8 cellular contexts compared by ENCODE assay signal in genomic region chr22:44025171-44026065, GRCh38. TPM values are rescaled to one million over a fixed set of nuclear protein-coding genes. Genes with fewer than 3 reads are reported as not detected.
DNase-seq lines count a peak whose midpoint lies in the region; ATAC-seq and TF ChIP-seq lines count a peak whose summit lies in the region.

No MANE protein-coding gene starts in this region.

- H2AK5ac ChIP-seq in H9 (ENCODE audit: insufficient read length, low read length): no peak overlapping the region

- no peaks in the 10 kb centered on the region for H3K79me1 ChIP-seq in H9 (ENCODE audit: insufficient read depth, low read depth, low read length, poor library complexity, severe bottlenecking)

- H3K4me2 ChIP-seq in H9 (ENCODE audit: insufficient read depth, insufficient read length, low read length): no peak overlapping the region

- no peaks in the 10 kb centered on the region for H3K36me3 Mint-ChIP-seq in H9 (ENCODE audit: insufficient read depth in 1 of 3, low read depth in 3 of 3)
- H3K36me3 Mint-ChIP-seq in brain: no peaks in the 10 kb centered on the region

- no peak overlapping the region for H4K5ac ChIP-seq in H9 (ENCODE audit: insufficient read length, low read depth, low read length)

- H3K9me3 ChIP-seq in H9 (ENCODE audit: control insufficient read depth, low read depth, low read length): no peaks in the 10 kb centered on the region
- no peaks in the 10 kb centered on the region for H3K9me3 ChIP-seq in mucosa of rectum (ENCODE audit: control insufficient read depth in 2 of 2, low read length in 2 of 2)

- WGBS in H9 (ENCODE audit: extremely low coverage, insufficient read length, low lambda C conversion rate): no CpG with 5 or more reads among the region's 26 CpGs

- H3K14ac ChIP-seq in H9 (ENCODE audit: insufficient read depth, low read length): no peak overlapping the region

- H3K23ac ChIP-seq in H9 (ENCODE audit: insufficient read length, low read depth, low read length): no peak overlapping the region

- H3K36me3 ChIP-seq in mucosa of rectum (ENCODE audit: control insufficient read depth in 2 of 2, insufficient read depth in 2 of 2, low read length in 2 of 2): no peaks in the 10 kb centered on the region

- no peak for DNase-seq in H9
- DNase-seq in NAMALWA (ENCODE audit: low spot score): peak; percentile 89
- no peak for DNase-seq in HPDE6-E6E7 (ENCODE audit: extremely low spot score)
- no peak for DNase-seq in ecto neural progenitor cell (ENCODE audit: low spot score)
- no peak for DNase-seq in T1000 (lab: John Stamatoyannopoulos, UW)

- no peak overlapping the region for H3K9ac ChIP-seq in H9 (ENCODE audit: extremely low read depth, insufficient read length, low read length)
- H3K9ac ChIP-seq in mucosa of rectum (ENCODE audit: low read depth in 1 of 2, low read length in 2 of 2): peak overlapping the region; percentile 57 to 68

- peak overlapping the region; percentile 38 to 58 for H3K4me3 ChIP-seq in mucosa of rectum (ENCODE audit: low read length in 2 of 2)

- H3K4me1 Mint-ChIP-seq in H9 (peaks cover 24 to 32% of the 10 kb centered on the region in 2 experiments), brain (peaks cover 32% of the 10 kb centered on the region)

- peak; percentile 38 for ATAC-seq in GM18508 (IDR thresholded peaks at IDR 0.05; ENCODE audit: insufficient read depth, unreplicated experiment)

- H4K8ac ChIP-seq in H9 (replicated peaks; ENCODE audit: insufficient read length, low read depth, low read length): no peak overlapping the region

- H2BK5ac ChIP-seq in H9 (ENCODE audit: insufficient read length, low read length): no peak overlapping the region

- H3K9me3 Mint-ChIP-seq in H9 (no peaks in the 10 kb centered on the region; a peak in 1 of 5 replicates), brain (peaks cover 0 to 3% (median 0%) of the 10 kb centered on the region in 5 experiments)

- no peak overlapping the region for H3K18ac ChIP-seq in H9 (ENCODE audit: insufficient read length, low read depth, low read length)

- H3K4me1 ChIP-seq in H9 (ENCODE audit: insufficient read depth, low read length) (no peaks in the 10 kb centered on the region; the same call in 1 of the 2 replicates), mucosa of rectum (ENCODE audit: control insufficient read depth in 2 of 2, insufficient read depth in 2 of 2, low read length in 2 of 2) (peaks cover 2 to 11% of the 10 kb centered on the region in 2 donors)

- H2BK120ac ChIP-seq in H9 (ENCODE audit: low read depth, low read length, poor library complexity, severe bottlenecking): no peak overlapping the region

- TF ChIP-seq CTCF in H9 (conservative IDR thresholded peaks at IDR 0.05) (no peak), brain (conservative IDR thresholded peaks at IDR 0.05) (no peak)

- H2BK15ac ChIP-seq in H9 (ENCODE audit: low read depth, low read length): no peak overlapping the region

- H3T11ph ChIP-seq in H9 (ENCODE audit: low read length): no peak overlapping the region

- H2BK12ac ChIP-seq in H9 (ENCODE audit: insufficient read length, low read depth, low read length): no peak overlapping the region

- no peak overlapping the region for H2BK20ac ChIP-seq in H9 (ENCODE audit: low read depth, low read length, poor library complexity, severe bottlenecking)

- H3K27ac Mint-ChIP-seq in H9: peak overlapping the region in 1 of 3 experiments; percentile 19; a peak in 1 of 7 replicates
- H3K27ac Mint-ChIP-seq in brain: peak overlapping the region in 2 of 5 experiments; percentile 13 to 26

- no peak overlapping the region for H2AFZ ChIP-seq in H9 (ENCODE audit: low read length)

- H3K27me3 ChIP-seq in H9 (ENCODE audit: insufficient read depth, low read length) (no peaks in the 10 kb centered on the region), mucosa of rectum (ENCODE audit: control insufficient read depth in 2 of 2, insufficient read depth in 2 of 2, low read length in 2 of 2) (peaks cover 0 to 3% of the 10 kb centered on the region in 2 donors)

- H3K56ac ChIP-seq in H9 (ENCODE audit: insufficient read length, low read depth, low read length): no peak overlapping the region

- no peak overlapping the region for H3K4ac ChIP-seq in H9 (ENCODE audit: low read depth, low read length)

- H3K27me3 Mint-ChIP-seq in H9 (ENCODE audit: low read depth): peaks cover 12% of the 10 kb centered on the region
- peaks cover 17% of the 10 kb centered on the region for H3K27me3 Mint-ChIP-seq in brain

- no peak overlapping the region for H4K91ac ChIP-seq in H9 (ENCODE audit: insufficient read length, low read depth, low read length)

- H3K27ac ChIP-seq in H9 (ENCODE audit: insufficient read length, low read depth, low read length) (no peak overlapping the region), mucosa of rectum (ENCODE audit: low read depth in 2 of 2, low read length in 2 of 2) (peak overlapping the region; percentile 79 to 87)

- H3K4me3 Mint-ChIP-seq in H9 (peak overlapping the region; percentile 65 to 76), brain (peak overlapping the region in 3 of 5 experiments; percentile 5 to 72 (median 47))

- H3K79me2 ChIP-seq in H9 (ENCODE audit: insufficient read depth, low read length): no peaks in the 10 kb centered on the region

- no peaks in the 10 kb centered on the region for H4K20me1 ChIP-seq in H9 (ENCODE audit: control insufficient read depth, insufficient read depth, insufficient read length)

- H3K23me2 ChIP-seq in H9 (ENCODE audit: insufficient read length, low read depth, low read length, poor library complexity, severe bottlenecking): peaks cover 8% of the 10 kb centered on the region

RNA-seq across cellular contexts. Expression of gene PARVB, which starts 1.3 kb away (rescaled TPM):
- 15.6 and 17.2 TPM in 2 replicates for total RNA-seq in H9 (2021)
- polyA plus RNA-seq in brain (ENCODE audit: insufficient read depth, low read depth, low replicate concordance): 19.7 TPM
